12 cellular contexts compared by ENCODE assay signal in genomic region chr5:68456756-68457217, GRCh38.
DNase-seq lines count a peak whose midpoint lies in the region; ATAC-seq and TF ChIP-seq lines count a peak whose summit lies in the region.
"Had no signal": no experiment of that assay in that cellular context is flagged by ENCODE, and none has a peak within 500 bp of the region (broad histone marks: within the 10 kb centered on the region; RNA-seq: fewer than 3 reads in every experiment).

No MANE protein-coding gene starts in this region.

- H3K27ac ChIP-seq in heart right ventricle (peak overlapping the region in 3 of 10 donors; percentile 43 to 61 (median 45)), testis (no peak overlapping the region)
- no peak overlapping the region for H3K27ac ChIP-seq in CD4-positive, alpha-beta T cell (ENCODE audit: low read depth, low read length)
- H3K27ac ChIP-seq: thoracic aorta had no signal

- H3K36me3 ChIP-seq in heart right ventricle (no peaks in the 10 kb centered on the region), testis (ENCODE audit: low read depth, missing control alignments) (no peaks in the 10 kb centered on the region)
- H3K36me3 ChIP-seq: thoracic aorta had no signal

- peak; percentile 81 to 97 (median 90) for ATAC-seq in heart right ventricle
- ATAC-seq in GM18858 (IDR thresholded peaks at IDR 0.05; ENCODE audit: unreplicated experiment) = no peak
- no peak for ATAC-seq in CD4-positive, alpha-beta T cell (ENCODE audit: poor library complexity)
- ATAC-seq: activated CD4-positive, alpha-beta T cell treated with anti-CD3 and anti-CD28 coated beads for 36 hours had no signal

- TF ChIP-seq POLR2A in testis (IDR thresholded peaks at IDR 0.05) = no peak

- no peaks in the 10 kb centered on the region for H3K9me3 Mint-ChIP-seq in CD4-positive, alpha-beta T cell

- H3K4me1 Mint-ChIP-seq in CD4-positive, alpha-beta T cell (ENCODE audit: low read depth) = peaks cover 21% of the 10 kb centered on the region

- 30 to 35% methylated on average over 4 of the region's 4 CpGs for WGBS in heart right ventricle, 2 donors
- 67 to 70% methylated on average over 4 of the region's 4 CpGs for WGBS in testis, 2 donors

- H3K4me3 ChIP-seq in heart right ventricle = no peak overlapping the region
- H3K4me3 ChIP-seq in testis = no peak overlapping the region
- H3K4me3 ChIP-seq: thoracic aorta had no signal

- H3K4me1 ChIP-seq in heart right ventricle = peaks cover 0 to 29% (median 8%) of the 10 kb centered on the region in 9 donors
- H3K4me1 ChIP-seq in testis = peaks cover 24% of the 10 kb centered on the region

- intact Hi-C loops in heart right ventricle (cut with DNase I) (loop anchor here in 3 of 10 donors (5.0 to 10.0 kb wide), 3 partner anchors 169 to 1212 kb away; no protein-coding TSS in a partner anchor), testis (cut with DNase I; ENCODE audit: low total_unique reads) (no loop called here)
- intact Hi-C loops in CD4-positive, alpha-beta T cell (cut with DNase I, micrococcal nuclease) = no loop called here

- peak; percentile 37 for DNase-seq in NCI-H510A treated with DMSO at 0.1 percent for 48 hours (lab: John Stamatoyannopoulos, UW)
- DNase-seq in NCI-H510A (lab: John Stamatoyannopoulos, UW) = no peak
- peak; percentile 25 for DNase-seq in SW480 (ENCODE audit: low spot score)
- DNase-seq in heart right ventricle = peak in 1 of 2 donors; percentile 50
- peak; percentile 55 for DNase-seq in testis
- DNase-seq in CD4-positive, alpha-beta T cell = no peak
- DNase-seq in putamen (ENCODE audit: low spot score) = no peak
- DNase-seq: activated CD4-positive, alpha-beta T cell treated with anti-CD3 and anti-CD28 coated beads for 36 hours; NCI-H1048; posterior cingulate gyrus had no signal

- H3K27ac Mint-ChIP-seq in CD4-positive, alpha-beta T cell = no peak overlapping the region
- H3K27ac Mint-ChIP-seq: activated CD4-positive, alpha-beta T cell treated with anti-CD3 and anti-CD28 coated beads for 36 hours had no signal

- CTCF ChIA-PET in CD4-positive, alpha-beta T cell (lab: Charles Lee) = interaction anchor here (1.0 kb wide), 1 partner anchor 170 kb away, joined by 4 read pairs; no protein-coding TSS in a partner anchor

- POLR2A ChIA-PET in CD4-positive, alpha-beta T cell (lab: Charles Lee) = no interaction called here

- TF ChIP-seq CTCF in heart right ventricle (IDR thresholded peaks at IDR 0.05) = no peak
- no peak for TF ChIP-seq CTCF in testis (IDR thresholded peaks at IDR 0.05)
- TF ChIP-seq CTCF in CD4-positive, alpha-beta T cell (IDR thresholded peaks at IDR 0.05) = no peak

- no peak overlapping the region for H3K4me3 Mint-ChIP-seq in CD4-positive, alpha-beta T cell
- H3K4me3 Mint-ChIP-seq: activated CD4-positive, alpha-beta T cell treated with anti-CD3 and anti-CD28 coated beads for 36 hours had no signal

- H3K27me3 Mint-ChIP-seq in CD4-positive, alpha-beta T cell = no peaks in the 10 kb centered on the region
- H3K27me3 Mint-ChIP-seq: activated CD4-positive, alpha-beta T cell treated with anti-CD3 and anti-CD28 coated beads for 36 hours had no signal

- H3K9me3 ChIP-seq in heart right ventricle (peaks cover 0 to 7% (median 0%) of the 10 kb centered on the region in 11 donors), testis (no peaks in the 10 kb centered on the region)
- no peaks in the 10 kb centered on the region for H3K9me3 ChIP-seq in CD4-positive, alpha-beta T cell (ENCODE audit: control insufficient read depth, low read length)
- H3K9me3 ChIP-seq: thoracic aorta had no signal

- H3K36me3 Mint-ChIP-seq in CD4-positive, alpha-beta T cell (ENCODE audit: low read depth) = no peaks in the 10 kb centered on the region

- no peaks in the 10 kb centered on the region for H3K27me3 ChIP-seq in heart right ventricle
- H3K27me3 ChIP-seq in testis = no peaks in the 10 kb centered on the region
- H3K27me3 ChIP-seq in CD4-positive, alpha-beta T cell (ENCODE audit: control insufficient read depth, insufficient read depth, low read length) = no peaks in the 10 kb centered on the region

Comparison
In these comparisons a context has a peak if more than half of its experiments do, and no peak if none do; other contexts are left out.
1. DNase-seq: peak in NCI-H510A treated with DMSO at 0.1 percent for 48 hours (single experiment), SW480 (single experiment) and testis (single experiment); none in NCI-H510A (single experiment), CD4-positive, alpha-beta T cell (0 of 10) and putamen (single experiment).
2. ATAC-seq: peak in heart right ventricle (8 of 8); none in GM18858 (single experiment) and CD4-positive, alpha-beta T cell (single experiment).